ENCODE assay signal across 8 cellular contexts in genomic region chr18:12990977-12991838, GRCh38. TPM values are rescaled to one million over a fixed set of nuclear protein-coding genes. Genes with fewer than 3 reads are reported as not detected.
A peak's percentile ranks its signal among the peaks of the same experiment; 100 is the strongest.
DNase-seq lines count a peak whose midpoint lies in the region; ATAC-seq lines count a peak whose summit lies in the region.

A gene with protein sequence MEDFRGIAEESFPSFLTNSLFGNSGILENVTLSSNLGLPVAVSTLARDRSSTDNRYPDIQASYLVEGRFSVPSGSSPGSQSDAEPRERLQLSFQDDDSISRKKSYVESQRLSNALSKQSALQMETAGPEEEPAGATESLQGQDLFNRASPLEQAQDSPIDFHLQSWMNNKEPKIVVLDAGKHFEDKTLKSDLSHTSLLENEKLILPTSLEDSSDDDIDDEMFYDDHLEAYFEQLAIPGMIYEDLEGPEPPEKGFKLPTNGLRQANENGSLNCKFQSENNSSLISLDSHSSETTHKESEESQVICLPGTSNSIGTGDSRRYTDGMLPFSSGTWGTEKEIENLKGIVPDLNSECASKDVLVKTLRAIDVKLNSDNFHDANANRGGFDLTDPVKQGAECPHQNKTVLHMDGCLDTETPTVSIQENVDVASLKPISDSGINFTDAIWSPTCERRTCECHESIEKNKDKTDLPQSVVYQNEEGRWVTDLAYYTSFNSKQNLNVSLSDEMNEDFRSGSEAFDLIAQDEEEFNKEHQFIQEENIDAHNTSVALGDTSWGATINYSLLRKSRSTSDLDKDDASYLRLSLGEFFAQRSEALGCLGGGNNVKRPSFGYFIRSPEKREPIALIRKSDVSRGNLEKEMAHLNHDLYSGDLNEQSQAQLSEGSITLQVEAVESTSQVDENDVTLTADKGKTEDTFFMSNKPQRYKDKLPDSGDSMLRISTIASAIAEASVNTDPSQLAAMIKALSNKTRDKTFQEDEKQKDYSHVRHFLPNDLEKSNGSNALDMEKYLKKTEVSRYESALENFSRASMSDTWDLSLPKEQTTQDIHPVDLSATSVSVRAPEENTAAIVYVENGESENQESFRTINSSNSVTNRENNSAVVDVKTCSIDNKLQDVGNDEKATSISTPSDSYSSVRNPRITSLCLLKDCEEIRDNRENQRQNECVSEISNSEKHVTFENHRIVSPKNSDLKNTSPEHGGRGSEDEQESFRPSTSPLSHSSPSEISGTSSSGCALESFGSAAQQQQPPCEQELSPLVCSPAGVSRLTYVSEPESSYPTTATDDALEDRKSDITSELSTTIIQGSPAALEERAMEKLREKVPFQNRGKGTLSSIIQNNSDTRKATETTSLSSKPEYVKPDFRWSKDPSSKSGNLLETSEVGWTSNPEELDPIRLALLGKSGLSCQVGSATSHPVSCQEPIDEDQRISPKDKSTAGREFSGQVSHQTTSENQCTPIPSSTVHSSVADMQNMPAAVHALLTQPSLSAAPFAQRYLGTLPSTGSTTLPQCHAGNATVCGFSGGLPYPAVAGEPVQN (N-terminal part only) (plus strand): TSS chr18:12991362. CDS start chr18:12999425, 8,063 bp downstream.

- ATAC-seq in GM19351 (IDR thresholded peaks at IDR 0.05; ENCODE audit: unreplicated experiment) (peak; percentile 82), HG03521 (IDR thresholded peaks at IDR 0.05; ENCODE audit: unreplicated experiment) (peak; percentile 87), left lobe of liver (peak; percentile 94)

- DNase-seq in C1 segment of cervical spinal cord (lab: John Stamatoyannopoulos, UW) (peak; percentile 60 to 98 (median 96)), NCI-H748 (lab: John Stamatoyannopoulos, UW; ENCODE audit: unreplicated experiment) (peak; percentile 99), dedifferentiated amniotic fluid mesenchymal stem cell (ENCODE audit: extremely low spot score) (peak; percentile 99), left lobe of liver (ENCODE audit: low spot score) (peak; percentile 98)
- peak; percentile 95 for DNase-seq in activated CD4-positive, alpha-beta T cell treated with anti-CD3 and anti-CD28 coated beads, Interleukin-2, amount 50 U/mL, for 1 hour
- peak; percentile 96 for DNase-seq in stimulated activated CD4-positive, alpha-beta T cell treated with anti-CD3 and anti-CD28 coated beads, Interleukin-2, amount 100 ng/mL, for 4 hours (ENCODE audit: low read depth)

RNA-seq across cellular contexts. Expression of the gene that starts here (rescaled TPM):
- 9.5 TPM for total RNA-seq in left lobe of liver

Comparison
In these comparisons a context has a peak if more than half of its experiments do, and no peak if none do; other contexts are left out.
1. Peak in every context shown above with its lines: DNase-seq and ATAC-seq.